In genomic region chr10:80149123-80149522, GRCh38 we compare ENCODE assay signal across 1 cellular context.
TF ChIP-seq lines count a peak whose summit lies in the region.

No MANE protein-coding gene starts in this region.

TF ChIP-seq in GM12878, 131 proteins besides CTCF, POLR2A, EP300 and RAD21:
- no peak for TF ChIP-seq SREBF2 (IDR thresholded peaks at IDR 0.05; ENCODE audit: low read length)
- TF ChIP-seq NFIC (IDR thresholded peaks at IDR 0.05; ENCODE audit: low read depth, low read length): no peak
- no peak for TF ChIP-seq ZNF207 (IDR thresholded peaks at IDR 0.05; ENCODE audit: borderline replicate concordance)
- no peak for TF ChIP-seq POLR2AphosphoS5 (IDR thresholded peaks at IDR 0.05; ENCODE audit: low read length)
- TF ChIP-seq USF2 (IDR thresholded peaks at IDR 0.05; ENCODE audit: borderline replicate concordance, low read depth, low read length): no peak
